Comparison of ENCODE assay signal across 1 cellular context in genomic region chr14:73457050-73457934, GRCh38.
TF ChIP-seq lines count a peak whose summit lies in the region.

No MANE protein-coding gene starts in this region.

TF ChIP-seq in K562, 482 proteins besides CTCF, POLR2A, EP300 and RAD21 (continued from another document):
- TF ChIP-seq USF1 (CRISPR knock-in tag; IDR thresholded peaks at IDR 0.05) (no peak), FOXJ2 (tag; IDR thresholded peaks at IDR 0.05) (no peak), MNT (conservative IDR thresholded peaks at IDR 0.05) (0 out of 4 replicates have a peak, but pooled peaks of 1 of the 2 experiments have one; percentile 1), ZBTB7A (IDR thresholded peaks at IDR 0.05; ENCODE audit: borderline replicate concordance, control insufficient read depth, low read depth, low read length) (peak; percentile 38; the same call in 1 of the 2 replicates), ERF (CRISPR knock-in tag; IDR thresholded peaks at IDR 0.05) (no peak), IRF2 (CRISPR knock-in tag; IDR thresholded peaks at IDR 0.05) (no peak), FOSL1 (tag; conservative IDR thresholded peaks at IDR 0.05) (no peak), NFATC3 (IDR thresholded peaks at IDR 0.05) (no peak), EP400 (IDR thresholded peaks at IDR 0.05) (0 out of 2 replicates have a peak, but pooled peaks have one; percentile 8), UBTF (IDR thresholded peaks at IDR 0.05; ENCODE audit: borderline replicate concordance in 1 of 2, low read depth in 2 of 2, low read length in 2 of 2) (peak; percentile 47 to 76; a peak in 2 of 4 replicates), MYNN (IDR thresholded peaks at IDR 0.05) (no peak), MYNN (CRISPR knock-in tag; IDR thresholded peaks at IDR 0.05) (no peak)
